In the genomic region with DNA sequence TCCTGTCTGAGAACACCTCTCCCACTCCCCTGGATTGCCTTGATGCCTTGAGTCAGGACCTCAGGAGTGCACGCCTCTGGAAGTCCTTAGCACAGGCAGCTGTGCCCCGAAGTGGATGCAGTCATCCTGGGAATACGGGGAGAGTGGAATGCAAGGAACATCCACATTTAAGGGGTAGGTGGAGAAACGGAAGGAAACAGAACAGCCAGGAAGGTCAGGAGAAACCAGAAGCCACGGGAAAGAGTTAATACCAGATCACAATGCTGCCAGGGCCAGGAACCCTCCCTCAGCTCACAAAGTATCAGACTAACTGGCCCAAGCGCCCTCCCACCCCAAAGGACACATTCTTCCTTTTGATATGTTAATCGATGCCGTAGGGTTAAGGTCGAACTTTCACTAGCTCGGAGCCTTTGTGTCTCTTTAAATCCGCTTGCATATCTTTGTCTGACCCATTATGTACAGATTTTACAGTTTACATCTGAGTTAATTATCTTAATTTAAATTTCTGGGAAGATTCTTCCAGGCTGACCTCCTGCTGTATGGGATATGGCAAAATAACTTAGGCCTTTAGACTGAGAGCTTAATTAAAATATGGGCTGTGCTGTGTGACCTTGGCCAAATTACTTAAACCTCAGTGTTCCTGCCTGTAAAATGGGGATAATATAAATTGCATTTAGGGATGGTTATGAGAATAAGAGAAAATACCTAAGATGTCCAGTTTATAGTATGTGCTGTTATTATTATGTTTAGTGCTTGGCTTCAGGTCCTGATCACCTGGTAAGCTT, we compare ENCODE assay signal across 17 cellular contexts. TPM values are rescaled to one million over a fixed set of nuclear protein-coding genes. Genes with fewer than 3 reads are reported as not detected.
DNase-seq lines count a peak whose midpoint lies in the region; ATAC-seq and TF ChIP-seq lines count a peak whose summit lies in the region.
"Had no signal": no experiment of that assay in that cellular context is flagged by ENCODE, and none has a peak within 500 bp of the region (broad histone marks: within the 10 kb centered on the region; RNA-seq: fewer than 3 reads in every experiment).

No MANE protein-coding gene starts in this region.

- peak; percentile 2 for DNase-seq in stimulated activated naive CD8-positive, alpha-beta T cell treated with anti-CD3 and anti-CD28 coated beads, Interleukin-15, Interleukin-2, amounts not matched to agents 100 U/mL and 50 U/mL, for 24 hours
- no peak for DNase-seq in stimulated activated naive CD8-positive, alpha-beta T cell treated with anti-CD3 and anti-CD28 coated beads, Interleukin-15, amount 100 ng/mL, for 72 hours
- DNase-seq in activated naive CD8-positive, alpha-beta T cell treated with anti-CD3 and anti-CD28 coated beads, Interleukin-2, amount 10 ng/mL, durations not matched to agents 7 days and 5 days: no peak
- DNase-seq in left kidney (ENCODE audit: low read depth, low spot score) (peak; percentile 5), type B pancreatic cell (ENCODE audit: extremely low spot score, unreplicated experiment) (no peak), mesenteric fat pad (ENCODE audit: low spot score) (no peak)
- DNase-seq: activated B cell treated with CpG ODN at 0.5 μM for 24 hours; activated naive CD4-positive, alpha-beta T cell treated with Interleukin-2 at 50 U/mL for 16 hours; erythroblast; heart right ventricle; KBM-7; NCI-H187; NCI-H82; stimulated activated CD4-positive, alpha-beta T cell treated with anti-CD3 and anti-CD28 coated beads, Interleukin-4, amount 100 ng/mL, for 1 hour had no signal

- no peak for TF ChIP-seq CTCF in type B pancreatic cell (conservative IDR thresholded peaks at IDR 0.05)

- H3K36me3 Mint-ChIP-seq in activated naive CD8-positive, alpha-beta T cell treated with anti-CD3 and anti-CD28 coated beads, Interleukin-2, amount 10 ng/mL, durations not matched to agents 7 days and 5 days: peaks cover 18% of the 10 kb centered on the region
- H3K36me3 Mint-ChIP-seq in type B pancreatic cell: peaks cover 3% of the 10 kb centered on the region

- H3K27ac Mint-ChIP-seq in stimulated activated naive CD8-positive, alpha-beta T cell treated with anti-CD3 and anti-CD28 coated beads, Interleukin-15, amount 100 ng/mL, for 72 hours: peak overlapping the region in 1 of 2 donors; percentile 50
- H3K27ac Mint-ChIP-seq in activated naive CD8-positive, alpha-beta T cell treated with anti-CD3 and anti-CD28 coated beads, Interleukin-2, amount 10 ng/mL, durations not matched to agents 7 days and 5 days: peak overlapping the region; percentile 56
- H3K27ac Mint-ChIP-seq in type B pancreatic cell: peak overlapping the region; percentile 96
- H3K27ac Mint-ChIP-seq: activated B cell treated with CpG ODN at 0.5 μM for 24 hours had no signal

- H3K27me3 Mint-ChIP-seq in stimulated activated naive CD8-positive, alpha-beta T cell treated with anti-CD3 and anti-CD28 coated beads, Interleukin-15, amount 100 ng/mL, for 72 hours: no peaks in the 10 kb centered on the region
- no peaks in the 10 kb centered on the region for H3K27me3 Mint-ChIP-seq in activated naive CD8-positive, alpha-beta T cell treated with anti-CD3 and anti-CD28 coated beads, Interleukin-2, amount 10 ng/mL, durations not matched to agents 7 days and 5 days
- H3K27me3 Mint-ChIP-seq in type B pancreatic cell: no peaks in the 10 kb centered on the region
- H3K27me3 Mint-ChIP-seq: activated B cell treated with CpG ODN at 0.5 μM for 24 hours; central memory CD8-positive, alpha-beta T cell had no signal

- peaks cover 0 to 7% of the 10 kb centered on the region in 2 donors for H3K9me3 Mint-ChIP-seq in stimulated activated naive CD8-positive, alpha-beta T cell treated with anti-CD3 and anti-CD28 coated beads, Interleukin-15, amount 100 ng/mL, for 72 hours
- H3K9me3 Mint-ChIP-seq in activated naive CD8-positive, alpha-beta T cell treated with anti-CD3 and anti-CD28 coated beads, Interleukin-2, amount 10 ng/mL, durations not matched to agents 7 days and 5 days: no peaks in the 10 kb centered on the region
- H3K9me3 Mint-ChIP-seq in type B pancreatic cell: no peaks in the 10 kb centered on the region
- H3K9me3 Mint-ChIP-seq: activated B cell treated with CpG ODN at 0.5 μM for 24 hours; central memory CD8-positive, alpha-beta T cell had no signal

- H3K4me1 Mint-ChIP-seq in stimulated activated naive CD8-positive, alpha-beta T cell treated with anti-CD3 and anti-CD28 coated beads, Interleukin-15, amount 100 ng/mL, for 72 hours: peaks cover 86% of the 10 kb centered on the region
- peaks cover 49% of the 10 kb centered on the region for H3K4me1 Mint-ChIP-seq in activated naive CD8-positive, alpha-beta T cell treated with anti-CD3 and anti-CD28 coated beads, Interleukin-2, amount 10 ng/mL, durations not matched to agents 7 days and 5 days
- H3K4me1 Mint-ChIP-seq in type B pancreatic cell (ENCODE audit: unreplicated experiment): peaks cover 24% of the 10 kb centered on the region

- ATAC-seq in stimulated activated naive CD8-positive, alpha-beta T cell treated with anti-CD3 and anti-CD28 coated beads, Interleukin-15, Interleukin-2, amounts not matched to agents 100 U/mL and 50 U/mL, for 24 hours: no peak
- ATAC-seq in stimulated activated naive CD8-positive, alpha-beta T cell treated with anti-CD3 and anti-CD28 coated beads, Interleukin-15, amount 100 ng/mL, for 72 hours: no peak
- no peak for ATAC-seq in activated naive CD8-positive, alpha-beta T cell treated with anti-CD3 and anti-CD28 coated beads, Interleukin-2, amount 10 ng/mL, durations not matched to agents 7 days and 5 days (ENCODE audit: low read depth)
- ATAC-seq in GM18909 (IDR thresholded peaks at IDR 0.05; ENCODE audit: poor library complexity, unreplicated experiment): no peak
- no peak for ATAC-seq in HG03196 (IDR thresholded peaks at IDR 0.05; ENCODE audit: unreplicated experiment)
- ATAC-seq: heart right ventricle had no signal

- POLR2A ChIA-PET in activated naive CD8-positive, alpha-beta T cell treated with anti-CD3 and anti-CD28 coated beads, Interleukin-2, amount 10 ng/mL, durations not matched to agents 7 days and 5 days (lab: Charles Lee): interaction anchor here (1.0 kb wide), 1 partner anchor 23 kb away, joined by 3 read pairs; no protein-coding TSS in a partner anchor

- no peak overlapping the region for H3K4me3 Mint-ChIP-seq in stimulated activated naive CD8-positive, alpha-beta T cell treated with anti-CD3 and anti-CD28 coated beads, Interleukin-15, amount 100 ng/mL, for 72 hours
- H3K4me3 Mint-ChIP-seq in activated naive CD8-positive, alpha-beta T cell treated with anti-CD3 and anti-CD28 coated beads, Interleukin-2, amount 10 ng/mL, durations not matched to agents 7 days and 5 days: no peak overlapping the region
- no peak overlapping the region for H3K4me3 Mint-ChIP-seq in type B pancreatic cell
- H3K4me3 Mint-ChIP-seq: activated B cell treated with CpG ODN at 0.5 μM for 24 hours; central memory CD8-positive, alpha-beta T cell had no signal

RNA-seq across cellular contexts. Expression of a gene that starts 24.0 kb away (rescaled TPM):
- 100 to 1,000 TPM; 382 to 413 TPM for total RNA-seq in activated naive CD8-positive, alpha-beta T cell treated with anti-CD3 and anti-CD28 coated beads, Interleukin-2, amount 10 ng/mL, durations not matched to agents 7 days and 5 days
- total RNA-seq in type B pancreatic cell (ENCODE audit: low replicate concordance) (60.4 and 172 TPM in 2 replicates), mesenteric fat pad (104 TPM)

RNA-seq across cellular contexts. Expression of a gene that starts 44.3 kb away (rescaled TPM):
- total RNA-seq in activated naive CD8-positive, alpha-beta T cell treated with anti-CD3 and anti-CD28 coated beads, Interleukin-2, amount 10 ng/mL, durations not matched to agents 7 days and 5 days: 10 to 100 TPM; 23.1 to 26.9 TPM
- 32.3 and 36.5 TPM in 2 replicates for total RNA-seq in type B pancreatic cell (ENCODE audit: low replicate concordance)
- 31.1 TPM for total RNA-seq in mesenteric fat pad

RNA-seq across cellular contexts. Expression of a gene that starts 44.7 kb away (rescaled TPM):
- total RNA-seq in activated naive CD8-positive, alpha-beta T cell treated with anti-CD3 and anti-CD28 coated beads, Interleukin-2, amount 10 ng/mL, durations not matched to agents 7 days and 5 days: 10 to 100 TPM; 18.5 to 21.4 TPM
- total RNA-seq in type B pancreatic cell (ENCODE audit: low replicate concordance) (31.8 and 35.7 TPM in 2 replicates), mesenteric fat pad (16.5 TPM)

Comparison
In these comparisons a context has a peak if more than half of its experiments do, and no peak if none do; other contexts are left out.
1. DNase-seq: peak in stimulated activated naive CD8-positive, alpha-beta T cell treated with anti-CD3 and anti-CD28 coated beads, Interleukin-15, Interleukin-2, amounts not matched to agents 100 U/mL and 50 U/mL, for 24 hours (single experiment) and left kidney (single experiment); none in stimulated activated naive CD8-positive, alpha-beta T cell treated with anti-CD3 and anti-CD28 coated beads, Interleukin-15, amount 100 ng/mL, for 72 hours (0 of 2), activated naive CD8-positive, alpha-beta T cell treated with anti-CD3 and anti-CD28 coated beads, Interleukin-2, amount 10 ng/mL, durations not matched to agents 7 days and 5 days (single experiment), type B pancreatic cell (single experiment) and mesenteric fat pad (single experiment).